13 cellular contexts compared by ENCODE assay signal in genomic region chr6:30842754-30843610, GRCh38. TPM values are rescaled to one million over a fixed set of nuclear protein-coding genes. Genes with fewer than 3 reads are reported as not detected.
A peak's percentile ranks its signal among the peaks of the same experiment; 100 is the strongest.
DNase-seq lines count a peak whose midpoint lies in the region; ATAC-seq and TF ChIP-seq lines count a peak whose summit lies in the region.
"Had no signal": no experiment of that assay in that cellular context is flagged by ENCODE, and none has a peak within 500 bp of the region (broad histone marks: within the 10 kb centered on the region; RNA-seq: fewer than 3 reads in every experiment).

No MANE protein-coding gene starts in this region.

- CTCF ChIA-PET in HCT116 (lab: Charles Lee), result interaction anchor here (2.6 kb wide), 1 partner anchor 14 kb away, joined by 11 read pairs; no protein-coding TSS in a partner anchor

- DNase-seq in DMS 273 treated with DMSO at 0.1 percent for 48 hours (lab: John Stamatoyannopoulos, UW), result peak; percentile 41
- no peak for DNase-seq in HCT116 (ENCODE audit: low read depth, low spot score)
- no peak for DNase-seq in mesendoderm
- DNase-seq in pons (ENCODE audit: low spot score), result no peak
- DNase-seq in GM13977 (ENCODE audit: low spot score), result no peak
- DNase-seq in GDM1 (lab: John Stamatoyannopoulos, UW), result no peak
- DNase-seq: DMS153, heart left ventricle, midbrain, NCI-H1436 treated with DMSO at 0.1 percent for 48 hours, PC-3 had no signal

- no peak for TF ChIP-seq POLR2A in HCT116 (IDR thresholded peaks at IDR 0.05; ENCODE audit: borderline replicate concordance, extremely low read depth, insufficient read depth, insufficient read length)

- peak; percentile 75 for ATAC-seq in HCT116
- ATAC-seq in GM18868 (IDR thresholded peaks at IDR 0.05; ENCODE audit: unreplicated experiment), result no peak
- ATAC-seq: heart left ventricle, PC-3 had no signal

- H2BK120ac ChIP-seq in mesendoderm (ENCODE audit: low read depth, low read length), result no peak overlapping the region

- POLR2A ChIA-PET in HCT116 (lab: Charles Lee), result interaction anchor here (1.5 to 2.1 kb wide), 2 partner anchors 22 to 33 kb away, joined by 3 to 4 read pairs; no protein-coding TSS in a partner anchor

- H3K27ac ChIP-seq in HCT116 (ENCODE audit: low read depth, low read length), result peak overlapping the region; percentile 35; the same call in 1 of the 2 replicates
- H3K27ac ChIP-seq in mesendoderm (ENCODE audit: low read depth, low read length), result no peak overlapping the region
- H3K27ac ChIP-seq: heart left ventricle had no signal

- peak overlapping the region; percentile 44 for H2AFZ ChIP-seq in HCT116 (ENCODE audit: low read depth, low read length, poor library complexity, severe bottlenecking)

- no peaks in the 10 kb centered on the region for H3K36me3 ChIP-seq in HCT116 (ENCODE audit: control insufficient read depth in 1 of 2, insufficient read depth in 2 of 2, low read length in 2 of 2)
- H3K36me3 ChIP-seq in mesendoderm (ENCODE audit: control insufficient read depth, insufficient read depth, low read length), result no peaks in the 10 kb centered on the region
- H3K36me3 ChIP-seq: heart left ventricle had no signal

- H3K9me3 Mint-ChIP-seq in activated naive CD8-positive, alpha-beta T cell (ENCODE audit: low read depth), result no peaks in the 10 kb centered on the region

- H3K4me2 ChIP-seq in HCT116 (ENCODE audit: low read length) (peak overlapping the region; percentile 63), mesendoderm (ENCODE audit: low read length) (no peak overlapping the region)

- no peaks in the 10 kb centered on the region for H3K36me3 Mint-ChIP-seq in activated naive CD8-positive, alpha-beta T cell

- peak overlapping the region in 1 of 2 experiments; percentile 36; a peak in 2 of 4 replicates for H3K4me3 ChIP-seq in HCT116 (replicated peaks in 1 of 2; ENCODE audit: low read depth in 1 of 2, low read length in 2 of 2)
- H3K4me3 ChIP-seq in mesendoderm (ENCODE audit: low read length), result no peak overlapping the region
- H3K4me3 ChIP-seq: heart left ventricle had no signal

- RAD21 ChIA-PET in HCT116 (lab: Charles Lee; ENCODE audit: low non-redundant PET in 1 of 2, low total read pairs in 2 of 2, uncharacterized antibody in 2 of 2, unreplicated experiment in 2 of 2), result no interaction called here

- peaks cover 33% of the 10 kb centered on the region for H3K4me1 Mint-ChIP-seq in activated naive CD8-positive, alpha-beta T cell (ENCODE audit: low read depth)

- no peak overlapping the region for H2BK15ac ChIP-seq in mesendoderm (replicated peaks; ENCODE audit: low read depth)

- no peaks in the 10 kb centered on the region for H3K9me3 ChIP-seq in HCT116 (ENCODE audit: control insufficient read depth in 1 of 2, insufficient read depth in 1 of 2, low read depth in 1 of 2, low read length in 2 of 2)
- H3K9me3 ChIP-seq: heart left ventricle had no signal

- no peak overlapping the region for H3K23ac ChIP-seq in mesendoderm (ENCODE audit: low read length)

- H3K9ac ChIP-seq in HCT116 (ENCODE audit: low read length) (peak overlapping the region; percentile 47), mesendoderm (ENCODE audit: low read length) (no peak overlapping the region)

- no peaks in the 10 kb centered on the region for H3K9me2 ChIP-seq in HCT116 (ENCODE audit: insufficient read depth)

- peak overlapping the region; percentile 32 for H3K18ac ChIP-seq in mesendoderm (ENCODE audit: low read length)

- H3K4ac ChIP-seq in mesendoderm (ENCODE audit: low read depth, low read length), result no peak overlapping the region

- no peak for TF ChIP-seq RAD21 in HCT116 (IDR thresholded peaks at IDR 0.05; ENCODE audit: low read depth)

- TF ChIP-seq CTCF in HCT116 (IDR thresholded peaks at IDR 0.05 in 2 of 3, conservative IDR thresholded peaks at IDR 0.05 in 1 of 3; ENCODE audit: borderline replicate concordance in 1 of 3, insufficient read depth in 1 of 3, low read depth in 2 of 3, low read length in 2 of 3), result no peak
- no peak for TF ChIP-seq CTCF in GM13977 (IDR thresholded peaks at IDR 0.05; ENCODE audit: extremely low read depth, insufficient read depth, missing control alignments)

- H3K27ac Mint-ChIP-seq in activated naive CD8-positive, alpha-beta T cell, result peak overlapping the region; percentile 8

- no peaks in the 10 kb centered on the region for H4K20me1 ChIP-seq in HCT116 (ENCODE audit: insufficient read depth)

- in situ Hi-C loops in GM13977 (cut with MboI; ENCODE audit: low pct_unique_long_range_greater_than_20kb, low sequenced_read_pairs, unreplicated experiment), result no loop called here

- H4K8ac ChIP-seq in mesendoderm (ENCODE audit: low read depth, low read length), result no peak overlapping the region

- intact Hi-C loops in HCT116 (cut with micrococcal nuclease), result no loop called here

- no peak overlapping the region for H2BK5ac ChIP-seq in mesendoderm (ENCODE audit: low read length)

- no peak overlapping the region for H4K5ac ChIP-seq in mesendoderm (ENCODE audit: low read length)

- peaks cover 43 to 58% of the 10 kb centered on the region in 2 experiments for H3K4me1 ChIP-seq in HCT116 (ENCODE audit: control insufficient read depth in 1 of 2, insufficient read depth in 2 of 2, low read length in 2 of 2)
- peaks cover 13% of the 10 kb centered on the region for H3K4me1 ChIP-seq in mesendoderm (ENCODE audit: control insufficient read depth, low read depth, low read length)

- WGBS in mesendoderm (ENCODE audit: extremely low coverage, insufficient coverage, low lambda C conversion rate), result no CpG with 5 or more reads among the region's 12 CpGs

- no peaks in the 10 kb centered on the region for H3K79me2 ChIP-seq in HCT116 (ENCODE audit: insufficient read depth, low read length)
- no peaks in the 10 kb centered on the region for H3K79me2 ChIP-seq in mesendoderm (ENCODE audit: control insufficient read depth, insufficient read depth, low read length)

- H3K56ac ChIP-seq in mesendoderm (ENCODE audit: low read length), result peak overlapping the region; percentile 3

- H3K79me1 ChIP-seq in mesendoderm (ENCODE audit: low read length), result no peaks in the 10 kb centered on the region

- H3K27me3 Mint-ChIP-seq in activated naive CD8-positive, alpha-beta T cell, result no peaks in the 10 kb centered on the region

- no peaks in the 10 kb centered on the region for H3K27me3 ChIP-seq in HCT116 (ENCODE audit: insufficient read depth, low read length)
- H3K27me3 ChIP-seq in mesendoderm (ENCODE audit: insufficient read depth, low read length, poor library complexity), result no peaks in the 10 kb centered on the region
- H3K27me3 ChIP-seq: heart left ventricle had no signal

- BruUV-seq in HCT116 (replicated peaks; lab: Mats Ljungman, UMichigan), result no TSS peak

- H3K4me3 Mint-ChIP-seq in activated naive CD8-positive, alpha-beta T cell, result peak overlapping the region; percentile 56

- no peak overlapping the region for H2AK5ac ChIP-seq in mesendoderm (ENCODE audit: low read length)

TF ChIP-seq in HCT116, 20 proteins besides CTCF, POLR2A, EP300 and RAD21:
- TF ChIP-seq POLR2AphosphoS5 (IDR thresholded peaks at IDR 0.05; ENCODE audit: low read depth, low read length), result peak; percentile 58
- peak; percentile 43; the same call in 1 of the 2 replicates for TF ChIP-seq MAX (IDR thresholded peaks at IDR 0.05)
- no peak for TF ChIP-seq TCF7L2 (IDR thresholded peaks at IDR 0.05; ENCODE audit: borderline replicate concordance, extremely low read depth, insufficient read depth, insufficient read length)

RNA-seq across cellular contexts. Expression of gene DDR1, which starts 41.3 kb away (rescaled TPM):
- total RNA-seq in HCT116 (2021; ENCODE audit: unreplicated experiment), result 211 TPM
- polyA plus RNA-seq in HCT116 (2012), result 138 and 167 TPM in 2 replicates
- 59.0 TPM for polyA plus RNA-seq in mesendoderm (2013, experiment 1 of 2)
- polyA plus RNA-seq in mesendoderm (2013, experiment 2 of 2), result 57.2 TPM
